19 cellular contexts compared by ENCODE assay signal in the genomic region with DNA sequence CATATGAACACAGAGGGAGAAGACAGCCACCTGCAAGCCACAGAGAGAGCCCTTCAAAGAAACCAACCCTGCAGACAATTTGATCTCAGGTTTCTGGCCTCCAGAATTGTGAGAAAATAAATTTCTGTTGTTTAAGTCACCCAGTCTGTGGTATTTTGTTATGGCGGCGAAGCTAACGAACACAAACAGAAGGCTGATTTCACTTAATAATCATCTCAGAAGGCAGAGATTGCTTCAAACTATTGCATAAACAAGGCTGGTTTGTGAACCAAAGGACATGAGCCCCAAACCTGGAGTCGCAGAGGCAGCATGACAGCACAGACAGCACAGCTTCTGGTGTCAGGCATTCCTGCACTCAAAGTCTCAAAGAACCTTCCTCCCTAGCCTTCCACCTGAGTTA.
"Had no signal": no experiment of that assay in that cellular context is flagged by ENCODE, and none has a peak within 500 bp of the region (broad histone marks: within the 10 kb centered on the region; RNA-seq: fewer than 3 reads in every experiment).

No MANE protein-coding gene starts in this region.

- H3K4me1 Mint-ChIP-seq: immature natural killer cell had no signal

- H3K4me3 Mint-ChIP-seq: activated CD8-positive, alpha-beta T cell treated with anti-CD3 and anti-CD28 coated beads for 36 hours; activated naive CD8-positive, alpha-beta T cell; activated T-cell treated with anti-CD3 and anti-CD28 coated beads, Interleukin-2, amount 50 U/mL, for 4 hours; immature natural killer cell; neural crest cell; stimulated activated naive B cell treated with anti-CD40 and anti-IgM and Interleukin-4, amounts not matched to agents 10 μg/mL and 1 μg/mL and 100 μg/mL, for 72 hours; T-helper 17 cell; WTC11 had no signal

- H3K4me3 ChIP-seq: lower lobe of right lung, psoas muscle, tibial artery had no signal

- H3K36me3 ChIP-seq: brain microvascular endothelial cell, lower lobe of right lung, tibial artery had no signal

- H3K36me3 Mint-ChIP-seq: immature natural killer cell; stimulated activated naive B cell treated with anti-CD40 and anti-IgM and Interleukin-4, amounts not matched to agents 10 μg/mL and 1 μg/mL and 100 μg/mL, for 72 hours; WTC11 had no signal

- H3K27ac Mint-ChIP-seq: activated CD8-positive, alpha-beta T cell treated with anti-CD3 and anti-CD28 coated beads for 36 hours; activated naive CD8-positive, alpha-beta T cell; immature natural killer cell; stimulated activated naive B cell treated with anti-CD40 and anti-IgM and Interleukin-4, amounts not matched to agents 10 μg/mL and 1 μg/mL and 100 μg/mL, for 72 hours; T-helper 17 cell; WTC11 had no signal

- H3K27me3 Mint-ChIP-seq: activated CD8-positive, alpha-beta T cell treated with anti-CD3 and anti-CD28 coated beads for 36 hours; activated naive CD8-positive, alpha-beta T cell; T-helper 17 cell had no signal

- H3K9me3 ChIP-seq: lower lobe of right lung, psoas muscle, tibial artery had no signal

- H3K27me3 ChIP-seq: brain microvascular endothelial cell, foreskin keratinocyte, tibial artery had no signal

- DNase-seq: activated CD4-positive, alpha-beta T cell treated with anti-CD3 and anti-CD28 coated beads for 4 hours; activated CD8-positive, alpha-beta T cell treated with anti-CD3 and anti-CD28 coated beads for 36 hours; activated effector memory CD4-positive, alpha-beta T cell treated with anti-CD3 and anti-CD28 coated beads, Interleukin-2, amount 50 U/mL, for 16 hours; activated T-cell treated with anti-CD3 and anti-CD28 coated beads, Interleukin-2, amount 50 U/mL, for 4 hours; brain microvascular endothelial cell; cerebellar nuclear complex; effector CD8-positive, alpha-beta T cell; foreskin keratinocyte; glutamatergic neuron; immature natural killer cell; lower lobe of right lung; psoas muscle; stimulated activated CD4-positive, alpha-beta T cell treated with anti-CD3 and anti-CD28 coated beads, Interleukin-12 subunit alpha, Interleukin-12 subunit beta, amount 100 ng/mL, for 4 hours; stimulated activated naive B cell treated with anti-CD40 and anti-IgM and Interleukin-4, amounts not matched to agents 10 μg/mL and 1 μg/mL and 100 μg/mL, for 72 hours; T-helper 17 cell; tibial artery had no signal

- H3K9me3 Mint-ChIP-seq: activated CD8-positive, alpha-beta T cell treated with anti-CD3 and anti-CD28 coated beads for 36 hours; activated T-cell treated with anti-CD3 and anti-CD28 coated beads, Interleukin-2, amount 50 U/mL, for 4 hours; immature natural killer cell; neural crest cell; stimulated activated naive B cell treated with anti-CD40 and anti-IgM and Interleukin-4, amounts not matched to agents 10 μg/mL and 1 μg/mL and 100 μg/mL, for 72 hours; WTC11 had no signal
